ENCODE assay signal across 18 cellular contexts in the genomic region with DNA sequence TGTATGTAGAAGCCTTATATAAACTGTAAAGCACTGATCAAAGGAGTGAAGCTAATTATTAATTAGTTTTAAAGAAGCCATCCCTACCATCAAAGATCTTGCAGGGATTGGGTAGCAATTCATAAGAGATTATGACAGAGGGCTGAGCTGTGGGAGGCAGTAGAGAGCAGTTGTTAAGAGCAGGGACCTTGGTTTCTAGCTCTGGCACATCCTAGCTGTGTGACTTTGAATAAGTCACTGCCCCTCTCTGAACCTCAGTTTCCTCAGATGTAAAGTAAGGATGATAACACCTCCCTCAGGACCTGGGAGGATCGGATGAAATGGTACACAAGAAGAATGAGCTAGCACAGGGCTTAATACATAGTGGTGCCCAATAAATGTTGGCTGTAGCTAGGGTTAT. TPM values are rescaled to one million over a fixed set of nuclear protein-coding genes. Genes with fewer than 3 reads are reported as not detected.
DNase-seq lines count a peak whose midpoint lies in the region; ATAC-seq, FAIRE-seq and TF ChIP-seq lines count a peak whose summit lies in the region.
"Had no signal": no experiment of that assay in that cellular context is flagged by ENCODE, and none has a peak within 500 bp of the region (broad histone marks: within the 10 kb centered on the region; RNA-seq: fewer than 3 reads in every experiment).

No MANE protein-coding gene starts in this region.

- H3K23me2 ChIP-seq in H1 (ENCODE audit: low read depth, low read length): no peaks in the 10 kb centered on the region

- H3K36me3 ChIP-seq in OCI-LY3 (replicated peaks; ENCODE audit: low read depth, low read length): no peaks in the 10 kb centered on the region
- H3K36me3 ChIP-seq in H1 (ENCODE audit: control insufficient read depth in 2 of 4, insufficient read depth in 4 of 4, low read length in 3 of 4): no peaks in the 10 kb centered on the region

- no peak overlapping the region for H2BK20ac ChIP-seq in H1 (ENCODE audit: low read length)

- H4K5ac ChIP-seq in H1 (ENCODE audit: insufficient read length, low read depth, low read length): no peak overlapping the region

- no peaks in the 10 kb centered on the region for H3K79me1 ChIP-seq in H1 (ENCODE audit: low read depth, low read length)

- DNase-seq in H1 (ENCODE audit: low read depth in 1 of 2, low spot score in 2 of 2): no peak
- no peak for DNase-seq in effector CD8-positive, alpha-beta T cell (lab: John Stamatoyannopoulos, UW)
- DNase-seq in T-helper 17 cell: no peak
- DNase-seq: anterior cingulate cortex; glutamatergic neuron; left ventricle myocardium superior; NCI-H1092 treated with DMSO at 0.1 percent for 48 hours; SIG-M5; stimulated activated CD4-positive, alpha-beta T cell treated with anti-CD3 and anti-CD28 coated beads, Interleukin-2, amount 100 ng/mL, for 48 hours had no signal

- TF ChIP-seq RAD21 in H1 (IDR thresholded peaks at IDR 0.05 in 1 of 2, conservative IDR thresholded peaks at IDR 0.05 in 1 of 2; ENCODE audit: low read depth in 2 of 2, low read length in 2 of 2): peak in 1 of 2 experiments; percentile 40; a peak in 2 of 4 replicates

- H2BK12ac ChIP-seq in H1 (ENCODE audit: low read depth, low read length): no peak overlapping the region

- peak; percentile 20; the same call in 1 of the 2 replicates for TF ChIP-seq CTCF in 22Rv1 (IDR thresholded peaks at IDR 0.05)
- 0 out of 3 replicates have a peak, but pooled peaks have one; percentile 26 for TF ChIP-seq CTCF in GM12872 (IDR thresholded peaks at IDR 0.05; ENCODE audit: insufficient read depth, low read depth, low read length)
- TF ChIP-seq CTCF in OCI-LY3 (IDR thresholded peaks at IDR 0.05; ENCODE audit: low read depth, low read length): 0 out of 2 replicates have a peak, but pooled peaks have one; percentile 26
- peak in 2 of 3 experiments; percentile 19 to 31; a peak in 1 of 4 replicates for TF ChIP-seq CTCF in H1 (IDR thresholded peaks at IDR 0.05; ENCODE audit: control extremely low read depth in 1 of 3, insufficient read depth in 1 of 3, low read depth in 1 of 3, low read length in 3 of 3)

- H2BK120ac ChIP-seq in H1 (replicated peaks; ENCODE audit: low read depth, low read length): no peak overlapping the region

- H3K23ac ChIP-seq in H1 (ENCODE audit: insufficient read length): no peak overlapping the region

- no peak overlapping the region for H4K91ac ChIP-seq in H1 (replicated peaks; ENCODE audit: insufficient read length, low read length)

- no peak overlapping the region for H3K27ac Mint-ChIP-seq in T-helper 17 cell

- H2AFZ ChIP-seq in OCI-LY3 (ENCODE audit: low read depth, low read length) (no peak overlapping the region), H1 (ENCODE audit: low read length) (no peak overlapping the region)

- no peak overlapping the region for H3K4me2 ChIP-seq in OCI-LY3 (ENCODE audit: low read length)
- H3K4me2 ChIP-seq in H1 (ENCODE audit: insufficient read depth in 1 of 2, low read depth in 2 of 2, low read length in 2 of 2): no peak overlapping the region

- H3K27ac ChIP-seq in 22Rv1 (no peak overlapping the region), OCI-LY3 (ENCODE audit: low read length) (no peak overlapping the region), H1 (ENCODE audit: low read depth, low read length) (no peak overlapping the region)
- H3K27ac ChIP-seq: coronary artery, epithelial cell of prostate had no signal

- no peaks in the 10 kb centered on the region for H3K36me3 Mint-ChIP-seq in T-helper 17 cell (ENCODE audit: low read depth)

- H3K9ac ChIP-seq in OCI-LY3 (ENCODE audit: low read length): no peak overlapping the region
- no peak overlapping the region for H3K9ac ChIP-seq in H1 (replicated peaks in 1 of 4; ENCODE audit: extremely low read depth in 1 of 4, low read depth in 3 of 4, low read length in 3 of 4)

- no peak for TF ChIP-seq POLR2A in H1 (IDR thresholded peaks at IDR 0.05; ENCODE audit: control extremely low read depth in 1 of 2, low read depth in 2 of 2, low read length in 2 of 2)

- ATAC-seq in GM21529 (IDR thresholded peaks at IDR 0.05; ENCODE audit: unreplicated experiment) (no peak), HG03045 (IDR thresholded peaks at IDR 0.05; ENCODE audit: unreplicated experiment) (no peak), T-helper 17 cell (no peak)
- ATAC-seq: left ventricle myocardium superior, sciatic nerve had no signal

- H3K56ac ChIP-seq in H1 (replicated peaks; ENCODE audit: insufficient read length, low read depth, low read length): no peak overlapping the region

- no peak overlapping the region for H2BK5ac ChIP-seq in H1 (ENCODE audit: low read depth, low read length)

- H3K4me1 ChIP-seq in OCI-LY3 (ENCODE audit: low read length) (peaks cover 10% of the 10 kb centered on the region), H1 (replicated peaks in 1 of 4; ENCODE audit: control insufficient read depth in 3 of 4, insufficient read depth in 4 of 4, low read length in 3 of 4) (no peaks in the 10 kb centered on the region; a peak in 2 of 7 replicates)

- no peak overlapping the region for H2AK5ac ChIP-seq in H1 (ENCODE audit: low read depth, low read length)

- H3K9me3 ChIP-seq in OCI-LY3 (ENCODE audit: insufficient read depth, low read length): no peaks in the 10 kb centered on the region
- H3K9me3 ChIP-seq in H1 (ENCODE audit: insufficient read depth in 2 of 2, low read depth in 1 of 2, low read length in 1 of 2): no peaks in the 10 kb centered on the region
- H3K9me3 ChIP-seq in T-helper 17 cell (ENCODE audit: control insufficient read depth, low read length, poor library complexity, severe bottlenecking): no peaks in the 10 kb centered on the region

- POLR2A ChIA-PET in H1 (lab: Charles Lee; ENCODE audit: partially characterized antibody): no interaction called here

- no peak for TF ChIP-seq EP300 in H1 (IDR thresholded peaks at IDR 0.05; ENCODE audit: borderline replicate concordance in 1 of 2, low read depth in 2 of 2, low read length in 2 of 2)

- H3K4ac ChIP-seq in H1 (replicated peaks; ENCODE audit: insufficient read length, low read depth, low read length): no peak overlapping the region

- FAIRE-seq in H1 (lab: Jason Lieb, UNC): no peak
- FAIRE-seq: GM12891 had no signal

- H3K27me3 Mint-ChIP-seq in T-helper 17 cell: no peaks in the 10 kb centered on the region

- H3K79me2 ChIP-seq in OCI-LY3 (ENCODE audit: low read length): no peaks in the 10 kb centered on the region
- H3K79me2 ChIP-seq in H1 (ENCODE audit: control insufficient read depth in 1 of 2, insufficient read depth in 2 of 2, low read length in 2 of 2): no peaks in the 10 kb centered on the region

- H4K20me1 ChIP-seq in OCI-LY3 (ENCODE audit: insufficient read depth, low read length) (no peaks in the 10 kb centered on the region), H1 (replicated peaks in 1 of 2; ENCODE audit: control insufficient read depth in 1 of 2, insufficient read depth in 2 of 2, low read length in 2 of 2) (no peaks in the 10 kb centered on the region)

- H3K4me3 ChIP-seq in OCI-LY3 (ENCODE audit: low read length) (no peak overlapping the region), H1 (ENCODE audit: extremely low read depth in 1 of 4, insufficient read depth in 2 of 4, low read depth in 3 of 4, low read length in 4 of 4) (no peak overlapping the region)
- H3K4me3 ChIP-seq: coronary artery had no signal

- H3K4me3 Mint-ChIP-seq in T-helper 17 cell: no peak overlapping the region

- 89% methylated on average over 1 of the region's 1 CpG; no CpG with 5 or more reads in 1 of the 2 experiments for WGBS in H1 (ENCODE audit: extremely low coverage in 1 of 2, insufficient coverage in 1 of 2, insufficient read length in 1 of 2, insufficient replicate concordance in 2 of 2, low coverage in 1 of 2, low lambda C conversion rate in 2 of 2, missing lambda C conversion rate in 1 of 2), 2 experiments

- H3K14ac ChIP-seq in H1 (ENCODE audit: insufficient read length): no peak overlapping the region

- no peak overlapping the region for H4K8ac ChIP-seq in H1 (ENCODE audit: extremely low read depth, insufficient read depth, low read length)

- H3K27me3 ChIP-seq in OCI-LY3 (ENCODE audit: low read depth, low read length): no peaks in the 10 kb centered on the region
- H3K27me3 ChIP-seq in H1 (replicated peaks in 1 of 4; ENCODE audit: control insufficient read depth in 3 of 4, extremely low read depth in 1 of 4, insufficient read depth in 3 of 4, low read length in 3 of 4): 0 out of 7 replicates have a peak, but pooled peaks cover 0 to 2% (median 0%) of the 10 kb centered on the region in 4 experiments

- H3K18ac ChIP-seq in H1 (ENCODE audit: extremely low read depth, low read length): no peak overlapping the region

- H2BK15ac ChIP-seq in H1 (ENCODE audit: low read length): no peak overlapping the region

- CTCF ChIA-PET in H1 (lab: Charles Lee; ENCODE audit: partially characterized antibody): interaction anchor here (0.9 to 5.4 kb wide), 18 partner anchors 8 to 316 kb away, joined by 3 to 51 read pairs (median 5); a partner anchor contains a TSS

- peaks cover 11% of the 10 kb centered on the region for H3K4me1 Mint-ChIP-seq in T-helper 17 cell

TF ChIP-seq in H1, 55 proteins besides CTCF, POLR2A, EP300 and RAD21:
- no peak for TF ChIP-seq CHD1 (IDR thresholded peaks at IDR 0.05; ENCODE audit: low read depth, low read length)
- no peak for TF ChIP-seq POU5F1 (IDR thresholded peaks at IDR 0.05; ENCODE audit: low read depth, low read length)
- no peak for TF ChIP-seq SIRT6 (IDR thresholded peaks at IDR 0.05; ENCODE audit: low read length)
- no peak for TF ChIP-seq EZH2 (IDR thresholded peaks at IDR 0.05; ENCODE audit: low read depth, low read length, severe bottlenecking)

RNA-seq across cellular contexts. Expression of a gene that starts 45.4 kb away (rescaled TPM):
- 1.1 TPM in 2 replicates for total RNA-seq in H1 (2021; fragmentation: NEBNext Ultra II Directional; extraction: Animal tissue kit (Norgen Biotek cat#: 25700))
- polyA plus RNA-seq in H1 (2011; rRNA removed): 1.6 and 1.8 TPM in 2 replicates
- 1.9 TPM for polyA plus RNA-seq in H1 (2011; cell fraction: cytosol; rRNA removed)
- 1.1 TPM for polyA plus RNA-seq in H1 (2011; cell fraction: nucleus; rRNA removed)
- 1.1 to 1.9 TPM (median 1.8 TPM) in 4 replicates for polyA plus RNA-seq in H1 (2012, experiment 1 of 2)
- polyA plus RNA-seq in H1 (2012, experiment 2 of 2): 1.5 TPM
- polyA plus RNA-seq in H1 (2013, experiment 1 of 2): 0.89 TPM
- polyA plus RNA-seq in H1 (2013, experiment 2 of 2): 1.1 TPM
- polyA minus RNA-seq in H1 (2011; rRNA and poly(A)+ RNA removed): 0.98 and 1.2 TPM in 2 replicates
- polyA minus RNA-seq in H1 (2011; cell fraction: cytosol; rRNA and poly(A)+ RNA removed): 0.88 TPM
- 0.20 TPM for polyA minus RNA-seq in H1 (2011; cell fraction: nucleus; rRNA and poly(A)+ RNA removed)
- not detected for total RNA-seq in T-helper 17 cell
